Comparison of ENCODE assay signal across 32 cellular contexts in the genomic region with DNA sequence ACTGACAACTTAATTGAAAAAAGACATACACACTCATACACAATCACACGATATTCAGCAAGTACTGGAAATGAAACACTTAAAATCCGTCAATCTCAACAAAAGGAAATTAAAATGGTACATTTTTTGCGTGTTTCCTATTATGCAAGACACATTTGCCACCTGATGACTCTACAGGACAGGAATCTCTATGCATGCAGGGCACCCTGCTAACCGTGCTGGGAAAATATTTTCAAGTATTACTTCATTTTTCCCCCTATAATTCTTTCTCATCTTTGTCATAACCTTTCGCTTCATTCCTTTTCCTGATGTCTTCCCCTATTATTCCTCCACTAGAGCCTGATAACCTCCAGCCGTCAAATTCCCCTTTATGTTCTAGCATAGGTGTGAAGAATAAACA.
DNase-seq lines count a peak whose midpoint lies in the region; ATAC-seq and TF ChIP-seq lines count a peak whose summit lies in the region.
"Had no signal": no experiment of that assay in that cellular context is flagged by ENCODE, and none has a peak within 500 bp of the region (broad histone marks: within the 10 kb centered on the region; RNA-seq: fewer than 3 reads in every experiment).

No MANE protein-coding gene starts in this region.

- no peak overlapping the region for H3K4me3 Mint-ChIP-seq in stimulated activated effector memory CD8-positive, alpha-beta T cell treated with anti-CD3 and anti-CD28 coated beads, Interleukin-12 subunit alpha, Interleukin-12 subunit beta, amount 100 ng/mL, for 72 hours
- H3K4me3 Mint-ChIP-seq: activated CD4-positive, alpha-beta T cell treated with anti-CD3 and anti-CD28 coated beads, Interleukin-2, amount 10 ng/mL, durations not matched to agents 7 days and 5 days; nephron progenitor cell; T-cell; WTC11 had no signal

- DNase-seq in RPMI7951 (ENCODE audit: low read depth) = peak; percentile 59
- peak; percentile 71 for DNase-seq in astrocyte of the spinal cord (ENCODE audit: low read depth, low spot score)
- peak; percentile 66 for DNase-seq in kidney glomerular epithelial cell (lab: John Stamatoyannopoulos, UW)
- no peak for DNase-seq in stimulated activated effector memory CD8-positive, alpha-beta T cell treated with anti-CD3 and anti-CD28 coated beads, Interleukin-12 subunit alpha, Interleukin-12 subunit beta, amount 100 ng/mL, for 72 hours (ENCODE audit: low spot score in 2 of 2)
- DNase-seq in stimulated activated naive CD8-positive, alpha-beta T cell treated with anti-CD3 and anti-CD28 coated beads, Interleukin-15, Interleukin-2, amounts not matched to agents 100 U/mL and 50 U/mL, for 24 hours = no peak
- no peak for DNase-seq in activated CD4-positive, alpha-beta T cell treated with anti-CD3 and anti-CD28 coated beads for 4 hours
- no peak for DNase-seq in KBM-7
- DNase-seq: activated CD4-positive, alpha-beta T cell treated with anti-CD3 and anti-CD28 coated beads, Interleukin-2, amount 10 ng/mL, durations not matched to agents 7 days and 5 days; activated effector memory CD4-positive, alpha-beta T cell treated with Interleukin-2 at 50 U/mL for 16 hours; activated T-cell treated with anti-CD3 and anti-CD28 coated beads, Interleukin-2, amount 50 U/mL, for 1 hour; aorta; C1 segment of cervical spinal cord; cerebellar nuclear complex; COR-L47; DMS53; hippocampal formation; Kasumi-1; NCI-H1436 treated with DMSO at 0.1 percent for 48 hours; NCI-H2107; NCI-H446; NCI-H774; nephron progenitor cell; ovary; Peyer's patch; retina; stimulated activated CD4-positive, alpha-beta T cell treated with anti-CD3 and anti-CD28 coated beads, Interleukin-4, amount 100 ng/mL, for 1 hour; T-cell; transverse colon had no signal

- no peaks in the 10 kb centered on the region for H3K4me1 Mint-ChIP-seq in stimulated activated effector memory CD8-positive, alpha-beta T cell treated with anti-CD3 and anti-CD28 coated beads, Interleukin-12 subunit alpha, Interleukin-12 subunit beta, amount 100 ng/mL, for 72 hours
- H3K4me1 Mint-ChIP-seq: activated CD4-positive, alpha-beta T cell treated with anti-CD3 and anti-CD28 coated beads, Interleukin-2, amount 10 ng/mL, durations not matched to agents 7 days and 5 days; nephron progenitor cell; T-cell; WTC11 had no signal

- no peak for ATAC-seq in stimulated activated effector memory CD8-positive, alpha-beta T cell treated with anti-CD3 and anti-CD28 coated beads, Interleukin-12 subunit alpha, Interleukin-12 subunit beta, amount 100 ng/mL, for 72 hours
- no peak for ATAC-seq in stimulated activated naive CD8-positive, alpha-beta T cell treated with anti-CD3 and anti-CD28 coated beads, Interleukin-15, Interleukin-2, amounts not matched to agents 100 U/mL and 50 U/mL, for 24 hours
- ATAC-seq: activated naive CD4-positive, alpha-beta T cell treated with anti-CD3 and anti-CD28 coated beads, Interleukin-2, amount 50 U/mL, for 72 hours; left lobe of liver; T-cell; WTC11 had no signal

- in situ Hi-C loops in astrocyte of the spinal cord (cut with HindIII; ENCODE audit: low sequenced_read_pairs) = no loop called here
- in situ Hi-C loops in KBM-7 (cut with MboI; ENCODE audit: low pct_unique_long_range_greater_than_20kb, low sequenced_read_pairs) = no loop called here

- H3K4me3 ChIP-seq in astrocyte of the spinal cord (ENCODE audit: low read depth, low read length) (no peak overlapping the region), skeletal muscle satellite cell (ENCODE audit: low read length) (no peak overlapping the region)
- H3K4me3 ChIP-seq: ovary, Peyer's patch, transverse colon had no signal

- H3K9me3 ChIP-seq in skeletal muscle satellite cell (replicated peaks; ENCODE audit: low read length) = no peaks in the 10 kb centered on the region
- H3K9me3 ChIP-seq: ovary, Peyer's patch, transverse colon had no signal

- peak overlapping the region; percentile 14 for H3K4me2 ChIP-seq in skeletal muscle satellite cell (ENCODE audit: low read length)

- H3K36me3 Mint-ChIP-seq in stimulated activated effector memory CD8-positive, alpha-beta T cell treated with anti-CD3 and anti-CD28 coated beads, Interleukin-12 subunit alpha, Interleukin-12 subunit beta, amount 100 ng/mL, for 72 hours = no peaks in the 10 kb centered on the region
- H3K36me3 Mint-ChIP-seq: activated naive CD4-positive, alpha-beta T cell treated with anti-CD3 and anti-CD28 coated beads, Interleukin-2, amount 50 U/mL, for 72 hours; T-cell had no signal

- H3K4me1 ChIP-seq in skeletal muscle satellite cell (ENCODE audit: control insufficient read depth, insufficient read depth, low read length) = peaks cover 26% of the 10 kb centered on the region
- H3K4me1 ChIP-seq: Peyer's patch, transverse colon had no signal

- H3K27me3 ChIP-seq in skeletal muscle satellite cell (ENCODE audit: control insufficient read depth, insufficient read depth, low read length) = no peaks in the 10 kb centered on the region
- H3K27me3 ChIP-seq: ovary, Peyer's patch, transverse colon had no signal

- peaks cover 3% of the 10 kb centered on the region for H3K9me3 Mint-ChIP-seq in stimulated activated effector memory CD8-positive, alpha-beta T cell treated with anti-CD3 and anti-CD28 coated beads, Interleukin-12 subunit alpha, Interleukin-12 subunit beta, amount 100 ng/mL, for 72 hours
- H3K9me3 Mint-ChIP-seq: activated naive CD4-positive, alpha-beta T cell treated with anti-CD3 and anti-CD28 coated beads, Interleukin-2, amount 50 U/mL, for 72 hours; nephron progenitor cell had no signal

- H3K27ac Mint-ChIP-seq in stimulated activated effector memory CD8-positive, alpha-beta T cell treated with anti-CD3 and anti-CD28 coated beads, Interleukin-12 subunit alpha, Interleukin-12 subunit beta, amount 100 ng/mL, for 72 hours = no peak overlapping the region
- H3K27ac Mint-ChIP-seq: activated CD4-positive, alpha-beta T cell treated with anti-CD3 and anti-CD28 coated beads, Interleukin-2, amount 10 ng/mL, durations not matched to agents 7 days and 5 days; activated naive CD4-positive, alpha-beta T cell treated with anti-CD3 and anti-CD28 coated beads, Interleukin-2, amount 50 U/mL, for 72 hours; nephron progenitor cell; T-cell; WTC11 had no signal

- H3K36me3 ChIP-seq in skeletal muscle satellite cell (ENCODE audit: insufficient read depth, low read length) = no peaks in the 10 kb centered on the region
- H3K36me3 ChIP-seq: ovary, Peyer's patch, transverse colon had no signal

- peak overlapping the region; percentile 56 for H3K9ac ChIP-seq in skeletal muscle satellite cell (ENCODE audit: low read depth, low read length)

- no peak for TF ChIP-seq CTCF in astrocyte of the spinal cord (IDR thresholded peaks at IDR 0.05; ENCODE audit: low read depth, low read length)

Comparison
In these comparisons a context has a peak if more than half of its experiments do, and no peak if none do; other contexts are left out.
1. DNase-seq: peak in RPMI7951 (single experiment), astrocyte of the spinal cord (single experiment) and kidney glomerular epithelial cell (single experiment); none in stimulated activated effector memory CD8-positive, alpha-beta T cell treated with anti-CD3 and anti-CD28 coated beads, Interleukin-12 subunit alpha, Interleukin-12 subunit beta, amount 100 ng/mL, for 72 hours (0 of 2), stimulated activated naive CD8-positive, alpha-beta T cell treated with anti-CD3 and anti-CD28 coated beads, Interleukin-15, Interleukin-2, amounts not matched to agents 100 U/mL and 50 U/mL, for 24 hours (single experiment), activated CD4-positive, alpha-beta T cell treated with anti-CD3 and anti-CD28 coated beads for 4 hours (0 of 2) and KBM-7 (single experiment).